Comparison of ENCODE assay signal across 8 cellular contexts in genomic region chr7:44606341-44607140, GRCh38. TPM values are rescaled to one million over a fixed set of nuclear protein-coding genes. Genes with fewer than 3 reads are reported as not detected.
DNase-seq lines count a peak whose midpoint lies in the region; ATAC-seq and TF ChIP-seq lines count a peak whose summit lies in the region.

Gene OGDH, plus strand, starts transcription at chr7:44606627. Its CDS starts 17,717 bp downstream, at chr7:44624344.

- peaks cover 4% of the 10 kb centered on the region for H3K36me3 Mint-ChIP-seq in IgD-negative memory B cell

- no peaks in the 10 kb centered on the region for H3K36me3 ChIP-seq in mucosa of descending colon (ENCODE audit: low read depth)

- H3K27ac Mint-ChIP-seq in IgD-negative memory B cell: peak within 1 kb of the TSS; percentile 98 to 100 (median 99)

- TF ChIP-seq CTCF in epithelial cell of esophagus (IDR thresholded peaks at IDR 0.05; ENCODE audit: insufficient read depth, low read depth, low read length, missing control alignments) (no peak), mucosa of descending colon (IDR thresholded peaks at IDR 0.05) (no peak)

- DNase-seq in DMS 273 treated with DMSO at 0.1 percent for 48 hours (lab: John Stamatoyannopoulos, UW) (peak; percentile 98), OCI-M2 (lab: John Stamatoyannopoulos, UW; ENCODE audit: unreplicated experiment) (peak; percentile 80), activated T-cell treated with anti-CD3 and anti-CD28 coated beads for 4 hours (peak; percentile 99), epithelial cell of esophagus (ENCODE audit: low read depth) (peak; percentile 99), mucosa of descending colon (peak; percentile 99 to 100 (median 100))
- DNase-seq in stimulated activated CD8-positive, alpha-beta memory T cell treated with anti-CD3 and anti-CD28 coated beads, Interleukin-4, amount 100 ng/mL, for 24 hours (ENCODE audit: low read depth): peak; percentile 99

- intact Hi-C loops in mucosa of descending colon (cut with DNase I, micrococcal nuclease): no loop called here

- ATAC-seq in GM21529 (IDR thresholded peaks at IDR 0.05; ENCODE audit: unreplicated experiment) (peak; percentile 91), mucosa of descending colon (peak; percentile 96)

- H3K4me1 Mint-ChIP-seq in IgD-negative memory B cell: peaks cover 14 to 30% (median 26%) of the 10 kb centered on the region in 3 donors

- peaks cover 12% of the 10 kb centered on the region for H3K4me1 ChIP-seq in mucosa of descending colon (ENCODE audit: low read depth)

- H3K9me3 ChIP-seq in mucosa of descending colon: no peaks in the 10 kb centered on the region

- H3K4me3 ChIP-seq in epithelial cell of esophagus (ENCODE audit: low read length): peak within 1 kb of the TSS; percentile 82
- peak within 1 kb of the TSS; percentile 75 for H3K4me3 ChIP-seq in mucosa of descending colon

- no peaks in the 10 kb centered on the region for H3K9me3 Mint-ChIP-seq in IgD-negative memory B cell

- H3K27me3 Mint-ChIP-seq in IgD-negative memory B cell: peaks cover 3% of the 10 kb centered on the region

- H3K4me3 Mint-ChIP-seq in IgD-negative memory B cell: peak within 1 kb of the TSS; percentile 96 to 100 (median 99)

RNA-seq across cellular contexts. Expression of gene OGDH, which starts in this region (rescaled TPM):
- polyA plus RNA-seq in IgD-negative memory B cell: 26.6 TPM
- total RNA-seq in mucosa of descending colon: 100 to 1,000 TPM; 141 to 186 (median 159) TPM

Comparison
In these comparisons a context has a peak if more than half of its experiments do, and no peak if none do; other contexts are left out.
1. Peak in every context shown above with its lines: DNase-seq, ATAC-seq and H3K4me3 ChIP-seq.